Comparison of ENCODE assay signal across 7 cellular contexts in the genomic region with DNA sequence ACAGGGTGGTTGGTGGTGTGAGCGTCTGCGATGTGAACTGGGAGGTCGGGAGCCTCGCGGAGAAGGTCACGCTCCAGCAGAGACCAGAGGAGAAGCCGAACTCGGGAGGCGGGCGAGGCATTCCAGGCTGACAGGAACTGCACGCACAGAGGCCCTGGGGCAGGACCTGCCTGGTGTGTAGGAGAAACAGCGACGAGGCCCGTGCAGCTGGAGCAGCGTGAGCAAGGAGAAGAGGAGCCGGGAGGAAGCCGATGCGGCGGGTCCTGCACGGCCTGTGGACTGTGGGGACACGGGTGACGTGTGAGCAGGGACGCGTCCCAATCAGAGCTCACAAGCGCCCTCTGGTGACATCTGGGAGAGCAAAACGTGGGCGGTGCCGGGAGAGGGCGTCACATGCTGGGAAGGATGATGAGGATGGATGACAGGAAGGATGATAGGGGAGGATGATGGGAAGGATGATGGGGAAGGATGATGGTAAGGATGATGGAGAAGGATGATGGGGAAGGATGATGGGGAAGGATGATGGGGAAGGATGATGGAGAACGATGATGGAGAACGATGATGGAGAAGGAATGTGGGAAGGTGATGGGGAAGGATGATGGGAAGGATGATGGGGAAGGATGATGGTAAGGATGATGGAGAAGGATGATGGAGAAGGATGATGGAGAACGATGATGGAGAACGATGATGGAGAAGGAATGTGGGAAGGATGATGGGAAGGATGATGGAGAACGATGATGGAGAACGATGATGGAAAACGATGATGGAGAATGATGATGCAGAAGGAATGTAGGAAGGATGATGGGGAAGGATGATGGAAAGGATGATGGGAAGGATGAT. TPM values are rescaled to one million over a fixed set of nuclear protein-coding genes. Genes with fewer than 3 reads are reported as not detected.
DNase-seq lines count a peak whose midpoint lies in the region; ATAC-seq and TF ChIP-seq lines count a peak whose summit lies in the region.

No MANE protein-coding gene starts in this region.

- in situ Hi-C loops in GM23248 (cut with MboI), result no loop called here

- TF ChIP-seq CTCF in Peyer's patch (IDR thresholded peaks at IDR 0.05) (peak in 4 of 6 experiments; percentile 48 to 72 (median 63)), right atrium auricular region (IDR thresholded peaks at IDR 0.05) (peak; percentile 44 to 76)

- H3K79me2 ChIP-seq in GM23248 (ENCODE audit: insufficient read depth), result no peaks in the 10 kb centered on the region

- H3K27ac ChIP-seq in GM23248 (no peak overlapping the region), Peyer's patch (no peak overlapping the region), right atrium auricular region (peak overlapping the region in 1 of 2 donors; percentile 68)

- H3K9ac ChIP-seq in GM23248, result peak overlapping the region; percentile 44

- H3K27me3 ChIP-seq in GM23248 (replicated peaks; ENCODE audit: insufficient read depth) (no peaks in the 10 kb centered on the region), Peyer's patch (no peaks in the 10 kb centered on the region), right atrium auricular region (no peaks in the 10 kb centered on the region)

- peak overlapping the region; percentile 75 for H2AFZ ChIP-seq in GM23248

- WGBS in GM23248 (ENCODE audit: low coverage in 1 of 2, low lambda C conversion rate in 2 of 2, missing lambda C conversion rate in 2 of 2), 2 experiments, result 32 to 38% methylated on average over 33 to 36 of the region's 36 CpGs

- DNase-seq in GM23248, result peak; percentile 76
- peak in 2 of 3 donors; percentile 80 to 84 for DNase-seq in Peyer's patch
- peak in 47 of 58 donors; percentile 9 to 83 (median 45) for DNase-seq in anterior cingulate cortex (lab: John Stamatoyannopoulos, UW)
- DNase-seq in right atrium auricular region (ENCODE audit: low spot score), result peak; percentile 87
- peak; percentile 90 for DNase-seq in retina

- H3K4me2 ChIP-seq in GM23248 (ENCODE audit: unreplicated experiment), result peak overlapping the region; percentile 57

- no peak for ATAC-seq in GM19035 (IDR thresholded peaks at IDR 0.05; ENCODE audit: unreplicated experiment)
- no peak for ATAC-seq in HG03045 (IDR thresholded peaks at IDR 0.05; ENCODE audit: unreplicated experiment)

- H3K4me1 ChIP-seq in GM23248 (ENCODE audit: insufficient read depth) (no peaks in the 10 kb centered on the region), Peyer's patch (peaks cover 0 to 3% (median 0%) of the 10 kb centered on the region in 4 donors), right atrium auricular region (peaks cover 0 to 5% of the 10 kb centered on the region in 2 donors)

- no peak for TF ChIP-seq POLR2A in Peyer's patch (IDR thresholded peaks at IDR 0.05)

- H3K36me3 ChIP-seq in GM23248 (ENCODE audit: low read depth) (no peaks in the 10 kb centered on the region), Peyer's patch (no peaks in the 10 kb centered on the region), right atrium auricular region (no peaks in the 10 kb centered on the region)

- H4K20me1 ChIP-seq in GM23248 (ENCODE audit: insufficient read depth), result no peaks in the 10 kb centered on the region

- peak overlapping the region; percentile 46 for H3K4me3 ChIP-seq in GM23248
- H3K4me3 ChIP-seq in Peyer's patch, result peak overlapping the region in 1 of 4 donors; percentile 27
- peak overlapping the region; percentile 18 to 25 for H3K4me3 ChIP-seq in right atrium auricular region

- H3F3A ChIP-seq in GM23248 (ENCODE audit: insufficient read depth), result peaks cover 18% of the 10 kb centered on the region

- H3K9me2 ChIP-seq in GM23248 (ENCODE audit: insufficient read depth), result no peaks in the 10 kb centered on the region; the same call in 1 of the 2 replicates

- H3K9me3 ChIP-seq in GM23248 (ENCODE audit: low read depth) (no peaks in the 10 kb centered on the region), Peyer's patch (no peaks in the 10 kb centered on the region), right atrium auricular region (no peaks in the 10 kb centered on the region)

RNA-seq across cellular contexts. Expression of a gene that starts 16.1 kb away (rescaled TPM):
- 0.54 TPM in 1 of 2 replicates, not detected in the other for total RNA-seq in GM23248 (2014; rRNA removed; shearing (Covaris generic))
- polyA plus RNA-seq in GM23248 (2016; fragmentation: Nextera tagmentation; extraction: Ambion mirVana), result 0.11 and 0.38 TPM in 2 replicates
- 10 to 100 TPM in 1 of 4 donors, 1 to 10 TPM in 3; 1.4 to 25.6 (median 5.1) TPM for total RNA-seq in Peyer's patch
- not detected for total RNA-seq in right atrium auricular region

RNA-seq across cellular contexts. Expression of a gene that starts 19.4 kb away (rescaled TPM):
- not detected in 2 replicates for total RNA-seq in GM23248 (2014; rRNA removed; shearing (Covaris generic))
- polyA plus RNA-seq in GM23248 (2016; fragmentation: Nextera tagmentation; extraction: Ambion mirVana), result not detected in 2 replicates
- total RNA-seq in Peyer's patch (10 to 100 TPM in 3 of 4 donors, 1 to 10 TPM in 1; 9.5 to 33.0 (median 18.3) TPM), right atrium auricular region (10 to 100 TPM in 1 of 2 donors, 1 to 10 TPM in 1; 9.6 to 26.8 TPM)

RNA-seq across cellular contexts. Expression of a gene that starts 27.1 kb away (rescaled TPM):
- 60.5 and 72.2 TPM in 2 replicates for total RNA-seq in GM23248 (2014; rRNA removed; shearing (Covaris generic))
- 18.9 and 22.0 TPM in 2 replicates for polyA plus RNA-seq in GM23248 (2016; fragmentation: Nextera tagmentation; extraction: Ambion mirVana)
- total RNA-seq in Peyer's patch (10 to 100 TPM; 11.6 to 35.7 (median 24.2) TPM), right atrium auricular region (10 to 100 TPM; 30.3 to 33.2 TPM)

RNA-seq across cellular contexts. Expression of a gene that starts 51.3 kb away (rescaled TPM):
- total RNA-seq in GM23248 (2014; rRNA removed; shearing (Covaris generic)), result 43.0 and 50.8 TPM in 2 replicates
- 44.4 and 46.4 TPM in 2 replicates for polyA plus RNA-seq in GM23248 (2016; fragmentation: Nextera tagmentation; extraction: Ambion mirVana)
- 10 to 100 TPM; 65.6 to 91.1 (median 75.2) TPM for total RNA-seq in Peyer's patch
- 10 to 100 TPM; 55.8 to 75.0 TPM for total RNA-seq in right atrium auricular region

Comparison
In these comparisons a context has a peak if more than half of its experiments do, and no peak if none do; other contexts are left out.
1. RNA of a gene that starts 19.4 kb away (total RNA-seq): 9.6 to 26.8 TPM in right atrium auricular region and 9.5 to 33.0 TPM in Peyer's patch; not detected in GM23248; every median in the first group is over 10 times any median in the second.
2. Peak in every context shown above with its lines, with median percentiles within 50 percentile points of each other: DNase-seq.